8 cellular contexts compared by ENCODE assay signal in genomic region chr17:19361975-19362292, GRCh38. TPM values are rescaled to one million over a fixed set of nuclear protein-coding genes. Genes with fewer than 3 reads are reported as not detected.
A peak's percentile ranks its signal among the peaks of the same experiment; 100 is the strongest.
DNase-seq lines count a peak whose midpoint lies in the region; ATAC-seq and TF ChIP-seq lines count a peak whose summit lies in the region.

No MANE protein-coding gene starts in this region.

- peak overlapping the region; percentile 96 for H2AFZ ChIP-seq in parathyroid adenoma

- H3K4me1 ChIP-seq in CD8-positive, alpha-beta memory T cell (ENCODE audit: insufficient read depth, low read length), result peaks cover 7% of the 10 kb centered on the region
- peaks cover 0 to 9% (median 3%) of the 10 kb centered on the region in 4 donors for H3K4me1 ChIP-seq in Peyer's patch
- peaks cover 10 to 22% (median 19%) of the 10 kb centered on the region in 4 donors for H3K4me1 ChIP-seq in esophagus muscularis mucosa
- H3K4me1 ChIP-seq in parathyroid adenoma, result peaks cover 25% of the 10 kb centered on the region

- peak overlapping the region; percentile 73 for H3K27ac ChIP-seq in CD8-positive, alpha-beta memory T cell (ENCODE audit: low read depth, low read length)
- H3K27ac ChIP-seq in Peyer's patch (peak overlapping the region; percentile 48 to 93 (median 83)), esophagus muscularis mucosa (replicated peaks in 1 of 4) (peak overlapping the region; percentile 79 to 89 (median 86)), parathyroid adenoma (peak overlapping the region; percentile 88)

- H3K9me3 ChIP-seq in CD8-positive, alpha-beta memory T cell (ENCODE audit: low read length), result no peaks in the 10 kb centered on the region
- H3K9me3 ChIP-seq in Peyer's patch (no peaks in the 10 kb centered on the region), esophagus muscularis mucosa (no peaks in the 10 kb centered on the region), parathyroid adenoma (ENCODE audit: control insufficient read depth, low read length) (no peaks in the 10 kb centered on the region)

- no peak for DNase-seq in CD8-positive, alpha-beta memory T cell
- no peak for DNase-seq in Peyer's patch
- no peak for DNase-seq in esophagus muscularis mucosa (ENCODE audit: extremely low spot score)
- DNase-seq in anterior cingulate cortex (lab: John Stamatoyannopoulos, UW), result no peak
- no peak for DNase-seq in NOMO-1 treated with DMSO at 0.1 percent for 48 hours (lab: John Stamatoyannopoulos, UW; ENCODE audit: unreplicated experiment)
- no peak for DNase-seq in LoVo (ENCODE audit: low spot score)

- ATAC-seq in GM18909 (IDR thresholded peaks at IDR 0.05; ENCODE audit: poor library complexity, unreplicated experiment), result no peak

- H3K27ac Mint-ChIP-seq in CD8-positive, alpha-beta memory T cell, result peak overlapping the region in 7 of 8 donors; percentile 52 to 91 (median 73)

- no peak for TF ChIP-seq CTCF in Peyer's patch (IDR thresholded peaks at IDR 0.05)
- no peak for TF ChIP-seq CTCF in esophagus muscularis mucosa (IDR thresholded peaks at IDR 0.05)
- no peak for TF ChIP-seq CTCF in parathyroid adenoma (IDR thresholded peaks at IDR 0.05)

- H3K27me3 Mint-ChIP-seq in CD8-positive, alpha-beta memory T cell, result peaks cover 7 to 8% of the 10 kb centered on the region in 2 donors

- peak overlapping the region; percentile 65 to 96 (median 79) for H3K4me3 Mint-ChIP-seq in CD8-positive, alpha-beta memory T cell

- CTCF ChIA-PET in CD8-positive, alpha-beta memory T cell (lab: Charles Lee), result interaction anchor here (1.3 to 8.0 kb wide), 7 partner anchors 15 to 410 kb away, joined by 3 to 152 read pairs (median 13); partner anchors contain the start of genes MAPK7 and MFAP4

- 43% methylated on average over 4 of the region's 16 CpGs for WGBS in esophagus muscularis mucosa

- H3K9me3 Mint-ChIP-seq in CD8-positive, alpha-beta memory T cell, result no peaks in the 10 kb centered on the region

- peaks cover 5% of the 10 kb centered on the region for H3K79me2 ChIP-seq in parathyroid adenoma

- H3K9ac ChIP-seq in parathyroid adenoma, result peak overlapping the region; percentile 83

- POLR2A ChIA-PET in CD8-positive, alpha-beta memory T cell (lab: Charles Lee), result interaction anchor here (1.8 kb wide), 1 partner anchor 16 kb away, joined by 18 read pairs; the partner anchor contains the start of gene MAPK7

- intact Hi-C loops in esophagus muscularis mucosa (cut with DNase I), result loop anchor here (10.0 kb wide), 2 partner anchors 143 to 403 kb away; no protein-coding TSS in a partner anchor

- peaks cover 0 to 2% (median 0%) of the 10 kb centered on the region in 3 donors for H3K36me3 Mint-ChIP-seq in CD8-positive, alpha-beta memory T cell

- H3K27me3 ChIP-seq in CD8-positive, alpha-beta memory T cell (ENCODE audit: insufficient read depth, low read length, poor library complexity, severe bottlenecking), result no peaks in the 10 kb centered on the region
- H3K27me3 ChIP-seq in Peyer's patch (no peaks in the 10 kb centered on the region), esophagus muscularis mucosa (no peaks in the 10 kb centered on the region), parathyroid adenoma (ENCODE audit: control insufficient read depth, insufficient read depth, low read length) (no peaks in the 10 kb centered on the region)

- TF ChIP-seq EP300 in esophagus muscularis mucosa (IDR thresholded peaks at IDR 0.05), result no peak

- no peaks in the 10 kb centered on the region for H3K36me3 ChIP-seq in CD8-positive, alpha-beta memory T cell (ENCODE audit: insufficient read depth, low read length)
- H3K36me3 ChIP-seq in Peyer's patch (no peaks in the 10 kb centered on the region), esophagus muscularis mucosa (peaks cover 0 to 14% (median 4%) of the 10 kb centered on the region in 4 donors), parathyroid adenoma (ENCODE audit: control insufficient read depth, insufficient read depth, low read length) (no peaks in the 10 kb centered on the region)

- peak overlapping the region; percentile 89 for H3K4me3 ChIP-seq in CD8-positive, alpha-beta memory T cell (ENCODE audit: low read length)
- H3K4me3 ChIP-seq in Peyer's patch (peak overlapping the region; percentile 51 to 76 (median 73)), esophagus muscularis mucosa (peak overlapping the region; percentile 66 to 80 (median 68)), parathyroid adenoma (ENCODE audit: low read depth, low read length) (peak overlapping the region; percentile 86)

- TF ChIP-seq POLR2A in Peyer's patch (IDR thresholded peaks at IDR 0.05) (no peak), esophagus muscularis mucosa (IDR thresholded peaks at IDR 0.05; ENCODE audit: low read depth) (no peak)

- peak overlapping the region; percentile 88 for H3K4me2 ChIP-seq in parathyroid adenoma (ENCODE audit: low read length)

- peaks cover 10 to 16% (median 11%) of the 10 kb centered on the region in 3 donors for H3K4me1 Mint-ChIP-seq in CD8-positive, alpha-beta memory T cell

RNA-seq across cellular contexts. Expression of gene B9D1, which starts 0.6 kb away (rescaled TPM):
- 1 to 10 TPM; 4.8 to 6.8 TPM for total RNA-seq in CD8-positive, alpha-beta memory T cell
- polyA plus RNA-seq in CD8-positive, alpha-beta memory T cell, result 0.67 TPM
- total RNA-seq in Peyer's patch (10 to 100 TPM in 1 of 4 donors, 1 to 10 TPM in 2, not detected in 1; 4.5 to 15.7 (median 5.6) TPM), esophagus muscularis mucosa (10 to 100 TPM in 1 of 4 donors, 1 to 10 TPM in 3; 9.5 to 13.8 (median 9.9) TPM)

RNA-seq across cellular contexts. Expression of gene MAPK7, which starts 16.4 kb away (rescaled TPM):
- 10 to 100 TPM; 15.1 to 19.8 TPM for total RNA-seq in CD8-positive, alpha-beta memory T cell
- polyA plus RNA-seq in CD8-positive, alpha-beta memory T cell, result 11.2 TPM
- 10 to 100 TPM; 35.0 to 60.7 (median 46.5) TPM for total RNA-seq in Peyer's patch
- 10 to 100 TPM; 26.3 to 41.4 (median 33.2) TPM for total RNA-seq in esophagus muscularis mucosa

RNA-seq across cellular contexts. Expression of gene MFAP4, which starts 25.1 kb away (rescaled TPM):
- total RNA-seq in CD8-positive, alpha-beta memory T cell, result not detected
- polyA plus RNA-seq in CD8-positive, alpha-beta memory T cell, result not detected
- total RNA-seq in Peyer's patch, result 10 to 100 TPM; 12.6 to 70.8 (median 43.9) TPM
- 100 to 1,000 TPM; 127 to 315 (median 226) TPM for total RNA-seq in esophagus muscularis mucosa

RNA-seq across cellular contexts. Expression of gene RNF112, which starts 49.1 kb away (rescaled TPM):
- total RNA-seq in CD8-positive, alpha-beta memory T cell, result under 1 TPM; 0.18 to 0.22 TPM
- polyA plus RNA-seq in CD8-positive, alpha-beta memory T cell, result not detected
- 10 to 100 TPM in 1 of 4 donors, 1 to 10 TPM in 3; 1.2 to 47.0 (median 2.0) TPM for total RNA-seq in Peyer's patch
- total RNA-seq in esophagus muscularis mucosa, result 1 to 10 TPM; 2.3 to 5.4 (median 4.3) TPM

Comparison
In these comparisons a context has a peak if more than half of its experiments do, and no peak if none do; other contexts are left out.
1. RNA of gene MFAP4, which starts 25.1 kb away (total RNA-seq): 127 to 315 TPM in esophagus muscularis mucosa and 12.6 to 70.8 TPM in Peyer's patch; not detected in CD8-positive, alpha-beta memory T cell; every median in the first group is over 10 times any median in the second.
2. Peak in every context shown above with its lines, with median percentiles within 50 percentile points of each other: H3K27ac ChIP-seq and H3K4me3 ChIP-seq.